Comparison of ENCODE assay signal across 8 cellular contexts in the genomic region with DNA sequence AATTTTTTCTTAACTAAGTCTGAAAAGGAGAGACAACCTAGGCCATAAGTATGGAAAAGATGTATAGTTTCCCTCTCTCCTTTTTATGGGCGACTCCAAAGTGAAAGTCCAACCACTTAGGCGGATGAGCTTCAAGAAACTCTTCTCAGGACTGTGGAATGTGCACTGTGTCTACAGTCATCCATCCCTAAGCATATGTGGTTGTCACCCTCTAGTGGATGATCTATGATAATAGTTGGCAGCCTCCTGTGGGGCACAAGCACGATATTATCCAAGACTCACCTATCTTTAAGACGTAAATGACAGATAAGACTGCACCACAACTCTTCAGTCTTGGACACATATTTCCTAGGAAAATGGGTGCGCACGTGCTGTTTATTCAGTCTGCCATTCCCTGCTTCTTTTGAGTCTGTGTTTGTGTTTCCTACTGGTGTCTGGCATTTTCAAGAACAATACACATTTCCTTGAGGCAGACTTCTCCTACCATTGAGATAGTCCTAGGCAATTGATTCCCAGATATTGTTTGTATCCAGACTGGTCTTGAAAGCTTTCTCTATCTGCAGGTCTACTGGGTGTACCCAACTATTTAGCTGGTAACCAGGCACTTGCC.
DNase-seq lines count a peak whose midpoint lies in the region; ATAC-seq and TF ChIP-seq lines count a peak whose summit lies in the region.

No MANE protein-coding gene starts in this region.

- peaks cover 0 to 24% (median 7%) of the 10 kb centered on the region in 12 donors for H3K4me1 ChIP-seq in heart left ventricle

- TF ChIP-seq CTCF in WTC11 (IDR thresholded peaks at IDR 0.05) (peak; percentile 50), heart left ventricle (IDR thresholded peaks at IDR 0.05) (peak; percentile 60 to 85 (median 82))

- H3K9me3 ChIP-seq in heart left ventricle, result no peaks in the 10 kb centered on the region

- H3K36me3 Mint-ChIP-seq in activated CD8-positive, alpha-beta memory T cell treated with anti-CD3 and anti-CD28 coated beads, Interleukin-2, amount 10 ng/mL, durations not matched to agents 7 days and 5 days, result no peaks in the 10 kb centered on the region
- H3K36me3 Mint-ChIP-seq in WTC11, result no peaks in the 10 kb centered on the region

- H3K36me3 ChIP-seq in heart left ventricle, result no peaks in the 10 kb centered on the region

- H3K4me1 Mint-ChIP-seq in activated CD8-positive, alpha-beta memory T cell treated with anti-CD3 and anti-CD28 coated beads, Interleukin-2, amount 10 ng/mL, durations not matched to agents 7 days and 5 days, result peaks cover 6% of the 10 kb centered on the region
- peaks cover 15% of the 10 kb centered on the region for H3K4me1 Mint-ChIP-seq in WTC11

- intact Hi-C loops in heart left ventricle (cut with DNase I), result loop anchor here (1.0 to 10.0 kb wide), 25 partner anchors 96 to 666 kb away; a partner anchor contains a TSS

- POLR2A ChIA-PET in WTC11 (lab: Charles Lee), result no interaction called here

- no peaks in the 10 kb centered on the region for H3K9me3 Mint-ChIP-seq in activated CD8-positive, alpha-beta memory T cell treated with anti-CD3 and anti-CD28 coated beads, Interleukin-2, amount 10 ng/mL, durations not matched to agents 7 days and 5 days (ENCODE audit: low read depth)
- H3K9me3 Mint-ChIP-seq in WTC11, result no peaks in the 10 kb centered on the region

- peak overlapping the region; percentile 10 to 65 (median 54) for H3K4me3 ChIP-seq in heart left ventricle

- H3K27me3 Mint-ChIP-seq in activated CD8-positive, alpha-beta memory T cell treated with anti-CD3 and anti-CD28 coated beads, Interleukin-2, amount 10 ng/mL, durations not matched to agents 7 days and 5 days, result peaks cover 43% of the 10 kb centered on the region
- H3K27me3 Mint-ChIP-seq in WTC11 (ENCODE audit: low read depth), result peaks cover 53% of the 10 kb centered on the region

- no peak overlapping the region for H3K27ac Mint-ChIP-seq in activated CD8-positive, alpha-beta memory T cell treated with anti-CD3 and anti-CD28 coated beads, Interleukin-2, amount 10 ng/mL, durations not matched to agents 7 days and 5 days
- no peak overlapping the region for H3K27ac Mint-ChIP-seq in WTC11

- H3K27ac ChIP-seq in heart left ventricle, result peak overlapping the region; percentile 91 to 99 (median 98)

- peak; percentile 74 for ATAC-seq in activated CD8-positive, alpha-beta memory T cell treated with anti-CD3 and anti-CD28 coated beads, Interleukin-2, amount 10 ng/mL, durations not matched to agents 7 days and 5 days
- ATAC-seq in HG02610 (IDR thresholded peaks at IDR 0.05; ENCODE audit: unreplicated experiment) (peak; percentile 75), WTC11 (peak; percentile 78), heart left ventricle (peak; percentile 72 to 80 (median 76)), GM19467 (IDR thresholded peaks at IDR 0.05; ENCODE audit: unreplicated experiment) (no peak)

- TF ChIP-seq POLR2A in heart left ventricle (IDR thresholded peaks at IDR 0.05), result peak in 1 of 2 donors; percentile 34

- no peak for DNase-seq in activated CD8-positive, alpha-beta memory T cell treated with anti-CD3 and anti-CD28 coated beads, Interleukin-2, amount 10 ng/mL, durations not matched to agents 7 days and 5 days
- no peak for DNase-seq in activated CD8-positive, alpha-beta memory T cell treated with anti-CD3 and anti-CD28 coated beads, Interleukin-2, amount 50 U/mL, for 48 hours
- DNase-seq in NCI-H1694 treated with DMSO at 0.1 percent for 48 hours (lab: John Stamatoyannopoulos, UW), result peak; percentile 27
- DNase-seq in WTC11 (ENCODE audit: low spot score), result no peak
- peak in 2 of 5 donors; percentile 50 to 64 for DNase-seq in heart left ventricle
- DNase-seq in renal cortical epithelial cell (ENCODE audit: low read depth), result peak; percentile 88

- H3K27me3 ChIP-seq in heart left ventricle, result peaks cover 0 to 28% (median 0%) of the 10 kb centered on the region in 9 donors

- 4 to 5% (median 4%) methylated on average over 6 of the region's 6 CpGs for WGBS in heart left ventricle, 4 donors

- CTCF ChIA-PET in activated CD8-positive, alpha-beta memory T cell treated with anti-CD3 and anti-CD28 coated beads, Interleukin-2, amount 10 ng/mL, durations not matched to agents 7 days and 5 days (lab: Charles Lee), result no interaction called here
- CTCF ChIA-PET in WTC11 (lab: Charles Lee), result interaction anchor here (0.5 to 1.6 kb wide), 20 partner anchors 8 to 639 kb away, joined by 3 to 10 read pairs (median 3); no protein-coding TSS in a partner anchor

- no peak overlapping the region for H3K4me3 Mint-ChIP-seq in activated CD8-positive, alpha-beta memory T cell treated with anti-CD3 and anti-CD28 coated beads, Interleukin-2, amount 10 ng/mL, durations not matched to agents 7 days and 5 days
- H3K4me3 Mint-ChIP-seq in WTC11, result no peak overlapping the region

TF ChIP-seq in WTC11, 78 proteins besides CTCF, POLR2A, EP300 and RAD21 (continues in another document):
- TF ChIP-seq ZNF121 (CRISPR knock-in tag; IDR thresholded peaks at IDR 0.05) (no peak), MXD4 (CRISPR knock-in tag; IDR thresholded peaks at IDR 0.05; ENCODE audit: borderline replicate concordance) (no peak), CREB1 (CRISPR knock-in tag; IDR thresholded peaks at IDR 0.05) (no peak), ETV6 (CRISPR knock-in tag; IDR thresholded peaks at IDR 0.05) (no peak), SMAD3 (CRISPR knock-in tag; IDR thresholded peaks at IDR 0.05; ENCODE audit: borderline replicate concordance) (no peak), SP1 (CRISPR knock-in tag; conservative IDR thresholded peaks at IDR 0.05) (no peak), IRF2 (CRISPR knock-in tag; IDR thresholded peaks at IDR 0.05; ENCODE audit: borderline replicate concordance, low read depth) (no peak), EMX1 (CRISPR knock-in tag; IDR thresholded peaks at IDR 0.05) (no peak), ZNF138 (CRISPR knock-in tag; conservative IDR thresholded peaks at IDR 0.05) (no peak)
- TF ChIP-seq, protein P1, sequence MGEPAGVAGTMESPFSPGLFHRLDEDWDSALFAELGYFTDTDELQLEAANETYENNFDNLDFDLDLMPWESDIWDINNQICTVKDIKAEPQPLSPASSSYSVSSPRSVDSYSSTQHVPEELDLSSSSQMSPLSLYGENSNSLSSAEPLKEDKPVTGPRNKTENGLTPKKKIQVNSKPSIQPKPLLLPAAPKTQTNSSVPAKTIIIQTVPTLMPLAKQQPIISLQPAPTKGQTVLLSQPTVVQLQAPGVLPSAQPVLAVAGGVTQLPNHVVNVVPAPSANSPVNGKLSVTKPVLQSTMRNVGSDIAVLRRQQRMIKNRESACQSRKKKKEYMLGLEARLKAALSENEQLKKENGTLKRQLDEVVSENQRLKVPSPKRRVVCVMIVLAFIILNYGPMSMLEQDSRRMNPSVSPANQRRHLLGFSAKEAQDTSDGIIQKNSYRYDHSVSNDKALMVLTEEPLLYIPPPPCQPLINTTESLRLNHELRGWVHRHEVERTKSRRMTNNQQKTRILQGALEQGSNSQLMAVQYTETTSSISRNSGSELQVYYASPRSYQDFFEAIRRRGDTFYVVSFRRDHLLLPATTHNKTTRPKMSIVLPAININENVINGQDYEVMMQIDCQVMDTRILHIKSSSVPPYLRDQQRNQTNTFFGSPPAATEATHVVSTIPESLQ (CRISPR knock-in tag; IDR thresholded peaks at IDR 0.05), result no peak
- TF ChIP-seq, protein P2, sequence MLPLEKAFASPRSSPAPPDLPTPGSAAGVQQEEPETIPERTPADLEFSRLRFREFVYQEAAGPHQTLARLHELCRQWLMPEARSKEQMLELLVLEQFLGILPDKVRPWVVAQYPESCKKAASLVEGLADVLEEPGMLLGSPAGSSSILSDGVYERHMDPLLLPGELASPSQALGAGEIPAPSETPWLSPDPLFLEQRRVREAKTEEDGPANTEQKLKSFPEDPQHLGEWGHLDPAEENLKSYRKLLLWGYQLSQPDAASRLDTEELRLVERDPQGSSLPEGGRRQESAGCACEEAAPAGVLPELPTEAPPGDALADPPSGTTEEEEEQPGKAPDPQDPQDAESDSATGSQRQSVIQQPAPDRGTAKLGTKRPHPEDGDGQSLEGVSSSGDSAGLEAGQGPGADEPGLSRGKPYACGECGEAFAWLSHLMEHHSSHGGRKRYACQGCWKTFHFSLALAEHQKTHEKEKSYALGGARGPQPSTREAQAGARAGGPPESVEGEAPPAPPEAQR (CRISPR knock-in tag; IDR thresholded peaks at IDR 0.05), result no peak
- TF ChIP-seq, protein P3, sequence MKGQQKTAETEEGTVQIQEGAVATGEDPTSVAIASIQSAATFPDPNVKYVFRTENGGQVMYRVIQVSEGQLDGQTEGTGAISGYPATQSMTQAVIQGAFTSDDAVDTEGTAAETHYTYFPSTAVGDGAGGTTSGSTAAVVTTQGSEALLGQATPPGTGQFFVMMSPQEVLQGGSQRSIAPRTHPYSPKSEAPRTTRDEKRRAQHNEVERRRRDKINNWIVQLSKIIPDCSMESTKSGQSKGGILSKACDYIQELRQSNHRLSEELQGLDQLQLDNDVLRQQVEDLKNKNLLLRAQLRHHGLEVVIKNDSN (CRISPR knock-in tag; IDR thresholded peaks at IDR 0.05), result no peak
- TF ChIP-seq, protein P4, sequence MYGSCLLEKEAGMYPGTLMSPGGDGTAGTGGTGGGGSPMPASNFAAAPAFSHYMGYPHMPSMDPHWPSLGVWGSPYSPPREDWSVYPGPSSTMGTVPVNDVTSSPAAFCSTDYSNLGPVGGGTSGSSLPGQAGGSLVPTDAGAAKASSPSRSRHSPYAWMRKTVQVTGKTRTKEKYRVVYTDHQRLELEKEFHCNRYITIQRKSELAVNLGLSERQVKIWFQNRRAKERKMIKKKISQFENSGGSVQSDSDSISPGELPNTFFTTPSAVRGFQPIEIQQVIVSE (CRISPR knock-in tag; IDR thresholded peaks at IDR 0.05; ENCODE audit: borderline replicate concordance), result no peak

Comparison
In these comparisons a context has a peak if more than half of its experiments do, and no peak if none do; other contexts are left out.
1. DNase-seq: peak in NCI-H1694 treated with DMSO at 0.1 percent for 48 hours (single experiment) and renal cortical epithelial cell (single experiment); none in activated CD8-positive, alpha-beta memory T cell treated with anti-CD3 and anti-CD28 coated beads, Interleukin-2, amount 10 ng/mL, durations not matched to agents 7 days and 5 days (single experiment), activated CD8-positive, alpha-beta memory T cell treated with anti-CD3 and anti-CD28 coated beads, Interleukin-2, amount 50 U/mL, for 48 hours (single experiment) and WTC11 (single experiment).